ENCODE assay signal across 8 cellular contexts in the genomic region with DNA sequence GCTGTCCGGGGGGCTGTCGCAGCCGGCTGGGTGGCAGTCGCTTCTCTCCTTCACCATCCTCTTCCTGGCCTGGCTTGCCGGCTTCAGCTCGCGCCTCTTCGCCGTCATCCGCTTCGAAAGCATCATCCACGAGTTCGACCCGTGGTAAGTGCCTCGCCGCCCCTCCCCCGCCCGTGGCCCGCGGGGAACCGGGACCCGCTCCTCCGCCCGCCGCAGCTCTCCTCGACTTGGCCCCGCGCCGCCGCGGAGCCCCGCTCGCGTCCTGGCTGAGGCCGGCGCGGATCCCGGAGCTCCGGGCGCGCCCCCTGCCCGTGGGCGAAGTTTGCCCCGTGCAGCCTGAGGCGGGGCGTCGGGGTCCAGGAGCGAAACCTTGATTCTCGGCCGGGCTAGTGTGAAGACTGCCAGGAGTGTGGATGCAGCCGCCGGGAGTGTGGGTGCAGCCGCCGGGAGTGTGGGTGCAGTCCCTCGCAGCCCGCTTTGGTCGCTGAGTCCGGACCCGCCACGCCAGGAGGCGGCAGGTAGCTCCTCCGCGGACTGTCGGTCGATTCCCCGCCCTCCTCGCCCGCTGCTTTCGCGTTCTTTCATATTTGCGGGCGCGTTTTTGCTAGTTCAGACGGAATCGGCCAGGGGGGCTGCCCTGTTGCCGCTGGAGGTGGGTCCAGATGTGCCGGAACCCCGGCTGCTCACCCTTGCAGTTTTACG. TPM values are rescaled to one million over a fixed set of nuclear protein-coding genes. Genes with fewer than 3 reads are reported as not detected.
A peak's percentile ranks its signal among the peaks of the same experiment; 100 is the strongest.
DNase-seq lines count a peak whose midpoint lies in the region; ATAC-seq and TF ChIP-seq lines count a peak whose summit lies in the region.

No MANE protein-coding gene starts in this region.

- ATAC-seq in GM19395 (IDR thresholded peaks at IDR 0.05; ENCODE audit: unreplicated experiment): peak; percentile 2

- H3K4me1 ChIP-seq in BE2C: no peaks in the 10 kb centered on the region

- H3K9me3 ChIP-seq in BE2C: no peaks in the 10 kb centered on the region

- TF ChIP-seq CTCF in BE2C (IDR thresholded peaks at IDR 0.05; ENCODE audit: low read depth, low read length) (no peak), WI38 (IDR thresholded peaks at IDR 0.05; ENCODE audit: low read depth, low read length) (no peak)

- DNase-seq in BE2C: peak; percentile 40
- DNase-seq in HK-2 (ENCODE audit: unreplicated experiment): peak; percentile 35
- peak; percentile 61 for DNase-seq in central memory CD4-positive, alpha-beta T cell
- DNase-seq in left kidney (ENCODE audit: low read depth, low spot score): peak; percentile 78
- peak; percentile 32 for DNase-seq in stimulated activated CD4-positive, alpha-beta T cell treated with anti-CD3 and anti-CD28 coated beads, Interleukin-2, amount 100 ng/mL, for 4 hours (ENCODE audit: low read depth)
- DNase-seq in OCI-M2 (lab: John Stamatoyannopoulos, UW; ENCODE audit: unreplicated experiment): no peak

- no peaks in the 10 kb centered on the region for H3K27me3 ChIP-seq in BE2C

- peak overlapping the region; percentile 77 for H3K4me3 ChIP-seq in BE2C (ENCODE audit: low read depth, low read length)
- peak overlapping the region; percentile 90 for H3K4me3 ChIP-seq in WI38 (ENCODE audit: low read depth, low read length)

- H3K36me3 ChIP-seq in BE2C: no peaks in the 10 kb centered on the region

RNA-seq across cellular contexts. Expression of a gene that starts 0.6 kb away (rescaled TPM):
- 15.6 TPM for polyA plus RNA-seq in BE2C (2012; ENCODE audit: insufficient read depth, insufficient read length, low read depth)
